ENCODE assay signal across 21 cellular contexts in genomic region chr2:181152701-181153100, GRCh38.
DNase-seq lines count a peak whose midpoint lies in the region; ATAC-seq and TF ChIP-seq lines count a peak whose summit lies in the region.
"Had no signal": no experiment of that assay in that cellular context is flagged by ENCODE, and none has a peak within 500 bp of the region (broad histone marks: within the 10 kb centered on the region; RNA-seq: fewer than 3 reads in every experiment).

No MANE protein-coding gene starts in this region.

- CTCF ChIA-PET in activated naive CD4-positive, alpha-beta T cell treated with anti-CD3 and anti-CD28 coated beads, Interleukin-2, amount 10 ng/mL, durations not matched to agents 7 days and 5 days (lab: Charles Lee) = interaction anchor here (0.9 to 1.2 kb wide), 4 partner anchors 9 to 308 kb away, joined by 3 to 4 read pairs (median 3); no protein-coding TSS in a partner anchor

- H3K27me3 ChIP-seq in psoas muscle (ENCODE audit: insufficient read depth in 3 of 3, low read length in 2 of 3) = no peaks in the 10 kb centered on the region
- H3K27me3 ChIP-seq: foreskin keratinocyte, right atrium auricular region, tibial nerve had no signal

- H3K4me1 Mint-ChIP-seq in activated naive CD4-positive, alpha-beta T cell treated with anti-CD3 and anti-CD28 coated beads, Interleukin-2, amount 50 U/mL, for 24 hours = peaks cover 64% of the 10 kb centered on the region
- peaks cover 27% of the 10 kb centered on the region for H3K4me1 Mint-ChIP-seq in activated naive CD4-positive, alpha-beta T cell treated with anti-CD3 and anti-CD28 coated beads, Interleukin-2, amount 10 ng/mL, durations not matched to agents 7 days and 5 days
- peaks cover 3% of the 10 kb centered on the region for H3K4me1 Mint-ChIP-seq in CD14-positive monocyte

- TF ChIP-seq CTCF in fibroblast of the aortic adventitia (IDR thresholded peaks at IDR 0.05; ENCODE audit: insufficient read depth, low read length) (no peak), psoas muscle (IDR thresholded peaks at IDR 0.05) (no peak), CD14-positive monocyte (IDR thresholded peaks at IDR 0.05) (no peak)

- H3K27me3 Mint-ChIP-seq in activated naive CD4-positive, alpha-beta T cell treated with anti-CD3 and anti-CD28 coated beads, Interleukin-2, amount 50 U/mL, for 24 hours = no peaks in the 10 kb centered on the region
- no peaks in the 10 kb centered on the region for H3K27me3 Mint-ChIP-seq in activated naive CD4-positive, alpha-beta T cell treated with anti-CD3 and anti-CD28 coated beads, Interleukin-2, amount 10 ng/mL, durations not matched to agents 7 days and 5 days
- H3K27me3 Mint-ChIP-seq in CD14-positive monocyte (ENCODE audit: low read depth in 3 of 3) = peaks cover 0 to 1% (median 0%) of the 10 kb centered on the region in 3 donors
- H3K27me3 Mint-ChIP-seq: IgD-negative memory B cell had no signal

- H3K4me3 Mint-ChIP-seq in activated naive CD4-positive, alpha-beta T cell treated with anti-CD3 and anti-CD28 coated beads, Interleukin-2, amount 50 U/mL, for 24 hours = peak overlapping the region; percentile 57
- H3K4me3 Mint-ChIP-seq in activated naive CD4-positive, alpha-beta T cell treated with anti-CD3 and anti-CD28 coated beads, Interleukin-2, amount 10 ng/mL, durations not matched to agents 7 days and 5 days = no peak overlapping the region
- H3K4me3 Mint-ChIP-seq in CD14-positive monocyte = no peak overlapping the region
- H3K4me3 Mint-ChIP-seq: IgD-negative memory B cell; memory B cell; stimulated activated naive B cell treated with anti-CD40 and anti-IgM and Interleukin-4, amounts not matched to agents 10 μg/mL and 1 μg/mL and 100 μg/mL, for 72 hours had no signal

- H3K27ac ChIP-seq in SK-N-MC = peak overlapping the region; percentile 72
- no peak overlapping the region for H3K27ac ChIP-seq in psoas muscle
- H3K27ac ChIP-seq: foreskin keratinocyte, HL-60, right atrium auricular region, tibial nerve had no signal

- intact Hi-C loops in psoas muscle (cut with DNase I) (no loop called here), CD14-positive monocyte (cut with micrococcal nuclease) (no loop called here)

- H3K9ac ChIP-seq in SK-N-MC (ENCODE audit: insufficient read length) = no peak overlapping the region

- H3K4me1 ChIP-seq in psoas muscle = no peaks in the 10 kb centered on the region
- H3K4me1 ChIP-seq: foreskin keratinocyte, right atrium auricular region had no signal

- WGBS in psoas muscle, 3 donors = 21 to 25% (median 21%) methylated on average over 2 of the region's 2 CpGs

- ATAC-seq in psoas muscle = no peak
- ATAC-seq: foreskin keratinocyte; stimulated activated naive B cell treated with anti-CD40 and anti-IgM and Interleukin-4, amounts not matched to agents 10 μg/mL and 1 μg/mL and 100 μg/mL, for 72 hours had no signal

- H3K9me3 ChIP-seq in SK-N-MC (ENCODE audit: low read depth, low read length) (0 out of 2 replicates have a peak, but pooled peaks cover 3% of the 10 kb centered on the region), psoas muscle (peaks cover 8% of the 10 kb centered on the region)
- H3K9me3 ChIP-seq: tibial nerve had no signal

- DNase-seq in activated naive CD4-positive, alpha-beta T cell treated with anti-CD3 and anti-CD28 coated beads, Interleukin-2, amount 10 ng/mL, durations not matched to agents 7 days and 5 days = no peak
- DNase-seq in SK-N-MC (ENCODE audit: low read depth, low spot score) = no peak
- DNase-seq in fibroblast of the aortic adventitia (ENCODE audit: low read depth) = peak; percentile 9
- DNase-seq in Kasumi-1 (lab: John Stamatoyannopoulos, UW) = no peak
- no peak for DNase-seq in DMS 273 treated with DMSO at 0.1 percent for 48 hours (lab: John Stamatoyannopoulos, UW)
- DNase-seq in psoas muscle = no peak
- DNase-seq in CD14-positive monocyte (ENCODE audit: low spot score) = no peak
- DNase-seq: central memory CD4-positive, alpha-beta T cell; foreskin keratinocyte; H7; MV-4-11; NCI-H2029; Right ventricle myocardium superior; stimulated activated naive B cell treated with anti-CD40 and anti-IgM and Interleukin-4, amounts not matched to agents 10 μg/mL and 1 μg/mL and 100 μg/mL, for 72 hours; T-helper 2 cell had no signal

- peak overlapping the region; percentile 95 for H3K27ac Mint-ChIP-seq in activated naive CD4-positive, alpha-beta T cell treated with anti-CD3 and anti-CD28 coated beads, Interleukin-2, amount 50 U/mL, for 24 hours
- no peak overlapping the region for H3K27ac Mint-ChIP-seq in activated naive CD4-positive, alpha-beta T cell treated with anti-CD3 and anti-CD28 coated beads, Interleukin-2, amount 10 ng/mL, durations not matched to agents 7 days and 5 days
- H3K27ac Mint-ChIP-seq in CD14-positive monocyte = no peak overlapping the region
- H3K27ac Mint-ChIP-seq: memory B cell; stimulated activated naive B cell treated with anti-CD40 and anti-IgM and Interleukin-4, amounts not matched to agents 10 μg/mL and 1 μg/mL and 100 μg/mL, for 72 hours had no signal

- peak overlapping the region; percentile 45 for H3K4me3 ChIP-seq in SK-N-MC
- no peak overlapping the region for H3K4me3 ChIP-seq in fibroblast of the aortic adventitia (ENCODE audit: low read depth, low read length)
- H3K4me3 ChIP-seq in psoas muscle = no peak overlapping the region
- H3K4me3 ChIP-seq: right atrium auricular region, tibial nerve had no signal

- H3K36me3 ChIP-seq in SK-N-MC (ENCODE audit: insufficient read depth, low read length) (no peaks in the 10 kb centered on the region), psoas muscle (ENCODE audit: insufficient read depth in 1 of 2, low read depth in 1 of 2) (no peaks in the 10 kb centered on the region)
- H3K36me3 ChIP-seq: right atrium auricular region, tibial nerve had no signal

- H3K9me3 Mint-ChIP-seq in activated naive CD4-positive, alpha-beta T cell treated with anti-CD3 and anti-CD28 coated beads, Interleukin-2, amount 50 U/mL, for 24 hours = peaks cover 5% of the 10 kb centered on the region
- peaks cover 21% of the 10 kb centered on the region for H3K9me3 Mint-ChIP-seq in activated naive CD4-positive, alpha-beta T cell treated with anti-CD3 and anti-CD28 coated beads, Interleukin-2, amount 10 ng/mL, durations not matched to agents 7 days and 5 days
- H3K9me3 Mint-ChIP-seq in CD14-positive monocyte = peaks cover 0 to 14% (median 7%) of the 10 kb centered on the region in 7 donors

- H3K36me3 Mint-ChIP-seq in activated naive CD4-positive, alpha-beta T cell treated with anti-CD3 and anti-CD28 coated beads, Interleukin-2, amount 50 U/mL, for 24 hours = peaks cover 7% of the 10 kb centered on the region
- peaks cover 30% of the 10 kb centered on the region for H3K36me3 Mint-ChIP-seq in activated naive CD4-positive, alpha-beta T cell treated with anti-CD3 and anti-CD28 coated beads, Interleukin-2, amount 10 ng/mL, durations not matched to agents 7 days and 5 days
- H3K36me3 Mint-ChIP-seq in CD14-positive monocyte = no peaks in the 10 kb centered on the region
- H3K36me3 Mint-ChIP-seq: memory B cell had no signal
